ENCODE assay signal across 12 cellular contexts in the genomic region with DNA sequence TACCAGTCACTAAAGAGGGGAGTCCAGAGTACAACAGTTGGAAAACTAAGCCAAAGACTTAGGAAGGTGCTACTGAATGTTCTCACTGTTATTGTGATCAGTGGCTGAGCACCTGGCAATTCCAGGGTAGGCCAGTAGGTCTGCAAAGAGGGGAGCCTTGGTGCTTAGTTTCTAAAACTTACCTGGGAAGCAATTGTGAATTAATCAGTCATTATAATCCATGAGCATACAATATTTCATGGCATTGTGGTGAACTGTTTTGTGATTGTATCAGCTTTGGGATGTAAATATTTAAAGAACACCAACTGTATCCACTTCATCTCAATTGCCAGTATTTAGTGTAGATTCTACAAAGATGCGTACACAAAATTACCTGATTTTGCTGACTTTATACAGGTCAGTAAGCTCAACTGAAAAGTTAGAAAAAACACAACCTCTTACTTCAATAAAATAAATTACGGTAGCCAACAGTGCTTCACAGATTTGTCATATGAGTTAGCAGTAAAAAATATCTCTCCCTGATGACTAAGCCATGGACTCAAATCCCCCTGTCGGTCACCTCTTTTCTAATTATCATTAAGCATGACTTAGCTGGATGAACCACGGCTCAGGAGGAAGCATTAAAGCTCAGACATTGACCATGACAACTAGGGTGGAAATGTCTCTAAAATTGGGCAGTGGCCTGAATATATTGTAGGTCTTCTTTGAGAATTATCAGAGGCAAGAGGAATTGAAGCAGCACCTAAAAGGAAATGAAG. TPM values are rescaled to one million over a fixed set of nuclear protein-coding genes. Genes with fewer than 3 reads are reported as not detected.
DNase-seq lines count a peak whose midpoint lies in the region; ATAC-seq, FAIRE-seq and TF ChIP-seq lines count a peak whose summit lies in the region.
"Had no signal": no experiment of that assay in that cellular context is flagged by ENCODE, and none has a peak within 500 bp of the region (broad histone marks: within the 10 kb centered on the region; RNA-seq: fewer than 3 reads in every experiment).

No MANE protein-coding gene starts in this region.

- DNase-seq in CD1c-positive myeloid dendritic cell (ENCODE audit: extremely low spot score) (peak; percentile 60), OCI-LY7 (ENCODE audit: low spot score) (no peak), globus pallidus (ENCODE audit: low spot score) (no peak), HFFc6 (no peak)
- no peak for DNase-seq in stimulated activated naive CD8-positive, alpha-beta T cell treated with anti-CD3 and anti-CD28 coated beads, Interleukin-15, amount 100 ng/mL, for 72 hours
- DNase-seq: activated T-cell treated with anti-CD3 and anti-CD28 coated beads for 4 hours, NCI-H2227 treated with DMSO at 0.1 percent for 48 hours had no signal

- H3K36me3 ChIP-seq in OCI-LY7 (ENCODE audit: insufficient read depth, low read length) = peaks cover 17% of the 10 kb centered on the region

- no peak overlapping the region for H3K4me3 Mint-ChIP-seq in HFFc6
- H3K4me3 Mint-ChIP-seq in stimulated activated naive CD8-positive, alpha-beta T cell treated with anti-CD3 and anti-CD28 coated beads, Interleukin-15, amount 100 ng/mL, for 72 hours = no peak overlapping the region

- H4K20me1 ChIP-seq in OCI-LY7 (ENCODE audit: insufficient read depth, low read length) = no peaks in the 10 kb centered on the region

- peaks cover 6% of the 10 kb centered on the region for H3K4me1 Mint-ChIP-seq in HFFc6 (ENCODE audit: low read depth)
- peaks cover 71% of the 10 kb centered on the region for H3K4me1 Mint-ChIP-seq in stimulated activated naive CD8-positive, alpha-beta T cell treated with anti-CD3 and anti-CD28 coated beads, Interleukin-15, amount 100 ng/mL, for 72 hours

- peak; percentile 28 for TF ChIP-seq CTCF in GM12873 (IDR thresholded peaks at IDR 0.05; ENCODE audit: insufficient read depth, low read depth, low read length, missing control alignments)
- peak; percentile 49 for TF ChIP-seq CTCF in OCI-LY7 (conservative IDR thresholded peaks at IDR 0.05; ENCODE audit: low read length)
- no peak for TF ChIP-seq CTCF in HFFc6 (IDR thresholded peaks at IDR 0.05)

- CTCF ChIA-PET in OCI-LY7 (lab: Charles Lee; ENCODE audit: unreplicated experiment) = no interaction called here

- H3K27me3 Mint-ChIP-seq in HFFc6 (ENCODE audit: insufficient read depth) = peaks cover 11% of the 10 kb centered on the region; the same call in 1 of the 2 replicates
- H3K27me3 Mint-ChIP-seq in stimulated activated naive CD8-positive, alpha-beta T cell treated with anti-CD3 and anti-CD28 coated beads, Interleukin-15, amount 100 ng/mL, for 72 hours = no peaks in the 10 kb centered on the region

- peak overlapping the region; percentile 91 for H3K27ac ChIP-seq in OCI-LY7 (ENCODE audit: low read depth, low read length, poor library complexity, severe bottlenecking)

- H3K4me3 ChIP-seq in OCI-LY7 (ENCODE audit: low read depth, low read length, poor library complexity, severe bottlenecking) = no peak overlapping the region

- peak; percentile 97 for FAIRE-seq in islet of Langerhans (lab: Jason Lieb, UNC)
- FAIRE-seq: D721Med, TTC549 had no signal

- H3K9me3 ChIP-seq in OCI-LY7 (ENCODE audit: low read length) = peaks cover 14% of the 10 kb centered on the region; the same call in 1 of the 2 replicates

- H3K36me3 Mint-ChIP-seq in HFFc6 (ENCODE audit: low read depth) = no peaks in the 10 kb centered on the region

- intact Hi-C loops in OCI-LY7 (cut with micrococcal nuclease; ENCODE audit: unreplicated experiment) = no loop called here

- no peaks in the 10 kb centered on the region for H3K9me3 Mint-ChIP-seq in HFFc6
- H3K9me3 Mint-ChIP-seq in stimulated activated naive CD8-positive, alpha-beta T cell treated with anti-CD3 and anti-CD28 coated beads, Interleukin-15, amount 100 ng/mL, for 72 hours = peaks cover 7 to 9% of the 10 kb centered on the region in 2 donors

- H3K4me1 ChIP-seq in OCI-LY7 (ENCODE audit: insufficient read depth, low read length, poor library complexity, severe bottlenecking) = peaks cover 95% of the 10 kb centered on the region

- POLR2A ChIA-PET in OCI-LY7 (lab: Charles Lee) = interaction anchor here (0.7 to 8.1 kb wide), 10 partner anchors 9 to 94 kb away, joined by 3 to 104 read pairs (median 7); no protein-coding TSS in a partner anchor

- H3K4me2 ChIP-seq in OCI-LY7 (ENCODE audit: low read length) = peak overlapping the region; percentile 59

- H2AFZ ChIP-seq in OCI-LY7 (ENCODE audit: low read length) = peak overlapping the region; percentile 52; the same call in 1 of the 2 replicates

- H3K27ac Mint-ChIP-seq in HFFc6 = no peak overlapping the region
- H3K27ac Mint-ChIP-seq in stimulated activated naive CD8-positive, alpha-beta T cell treated with anti-CD3 and anti-CD28 coated beads, Interleukin-15, amount 100 ng/mL, for 72 hours = no peak overlapping the region

- H3K79me2 ChIP-seq in OCI-LY7 (ENCODE audit: insufficient read depth, low read depth, low read length) = no peaks in the 10 kb centered on the region

- ATAC-seq in GM18861 (IDR thresholded peaks at IDR 0.05; ENCODE audit: unreplicated experiment) = no peak
- ATAC-seq in stimulated activated naive CD8-positive, alpha-beta T cell treated with anti-CD3 and anti-CD28 coated beads, Interleukin-15, amount 100 ng/mL, for 72 hours = no peak

- no peaks in the 10 kb centered on the region for H3K9me2 ChIP-seq in OCI-LY7 (ENCODE audit: insufficient read depth, low read length)

- no TSS peak for BruUV-seq in OCI-LY7 (replicated peaks; lab: Mats Ljungman, UMichigan)

RNA-seq across cellular contexts. Expression of gene SORL1, which starts 30.8 kb away (rescaled TPM):
- total RNA-seq in OCI-LY7 (2014; rRNA removed; shearing (Covaris generic)) = 219 and 228 TPM in 2 replicates
- 400 and 411 TPM in 2 replicates for total RNA-seq in OCI-LY7 (2022)
- total RNA-seq in HFFc6 (2021; fragmentation: NEBNext Ultra II Directional; extraction: Animal tissue kit (Norgen Biotek cat#: 25700)) = under 1 TPM; 0.19 to 0.48 (median 0.36) TPM

Comparison
In these comparisons a context has a peak if more than half of its experiments do, and no peak if none do; other contexts are left out.
1. RNA of gene SORL1, which starts 30.8 kb away (total RNA-seq): 219 to 411 TPM in OCI-LY7; 0.19 to 0.48 TPM in HFFc6; every median in the first group is over 100 times any median in the second.